In genomic region chr21:28516011-28516410, GRCh38 we compare ENCODE assay signal across 28 cellular contexts.
"Had no signal": no experiment of that assay in that cellular context is flagged by ENCODE, and none has a peak within 500 bp of the region (broad histone marks: within the 10 kb centered on the region; RNA-seq: fewer than 3 reads in every experiment).

No MANE protein-coding gene starts in this region.

- ATAC-seq: activated CD8-positive, alpha-beta T cell treated with anti-CD3 and anti-CD28 coated beads for 36 hours; activated T-cell treated with anti-CD3 and anti-CD28 coated beads, Interleukin-2, amount 50 U/mL, for 4 hours; activated T-helper 17 cell treated with anti-CD3 and anti-CD28 coated beads, Interleukin-2, amount 50 U/mL, for 72 hours; natural killer cell; T-cell had no signal

- H3K36me3 ChIP-seq: colonic mucosa, left ventricle myocardium inferior, neural progenitor cell, spleen, suprapubic skin, tibial artery, upper lobe of right lung had no signal

- H3K9me3 ChIP-seq: colonic mucosa, left ventricle myocardium inferior, spleen, suprapubic skin, tibial artery, upper lobe of right lung had no signal

- H3K36me3 Mint-ChIP-seq: activated naive CD4-positive, alpha-beta T cell treated with anti-CD3 and anti-CD28 coated beads, Interleukin-2, amount 50 U/mL, for 24 hours; natural killer cell; neural progenitor cell; T-cell had no signal

- H3K27ac ChIP-seq: colonic mucosa, neural progenitor cell, spleen, suprapubic skin, upper lobe of right lung had no signal

- H3K4me3 Mint-ChIP-seq: activated B cell treated with CpG ODN at 0.5 μM for 24 hours; activated CD8-positive, alpha-beta T cell treated with anti-CD3 and anti-CD28 coated beads for 36 hours; activated naive CD4-positive, alpha-beta T cell treated with anti-CD3 and anti-CD28 coated beads, Interleukin-2, amount 50 U/mL, for 24 hours; activated naive CD8-positive, alpha-beta T cell treated with anti-CD3 and anti-CD28 coated beads, Interleukin-2, amount 50 U/mL, for 24 hours; activated T-cell treated with anti-CD3 and anti-CD28 coated beads, Interleukin-2, amount 50 U/mL, for 4 hours; activated T-helper 17 cell treated with anti-CD3 and anti-CD28 coated beads, Interleukin-2, amount 50 U/mL, for 72 hours; natural killer cell; neural progenitor cell; T-cell; T-helper 2 cell treated with Interferon-gamma antibody and Interleukin-4, amounts not matched to agents 5 μg/mL and 100 μg/mL, for 36 hours had no signal

- H3K27ac Mint-ChIP-seq: activated B cell treated with CpG ODN at 0.5 μM for 24 hours; activated CD8-positive, alpha-beta T cell treated with anti-CD3 and anti-CD28 coated beads for 36 hours; activated naive CD4-positive, alpha-beta T cell treated with anti-CD3 and anti-CD28 coated beads, Interleukin-2, amount 50 U/mL, for 24 hours; activated naive CD8-positive, alpha-beta T cell treated with anti-CD3 and anti-CD28 coated beads, Interleukin-2, amount 50 U/mL, for 24 hours; activated T-helper 17 cell treated with anti-CD3 and anti-CD28 coated beads, Interleukin-2, amount 50 U/mL, for 72 hours; natural killer cell; neural progenitor cell; T-cell; T-helper 2 cell treated with Interferon-gamma antibody and Interleukin-4, amounts not matched to agents 5 μg/mL and 100 μg/mL, for 36 hours had no signal

- H3K27me3 Mint-ChIP-seq: activated naive CD4-positive, alpha-beta T cell treated with anti-CD3 and anti-CD28 coated beads, Interleukin-2, amount 50 U/mL, for 24 hours had no signal

- H3K4me1 Mint-ChIP-seq: activated naive CD4-positive, alpha-beta T cell treated with anti-CD3 and anti-CD28 coated beads, Interleukin-2, amount 50 U/mL, for 24 hours; activated naive CD8-positive, alpha-beta T cell treated with anti-CD3 and anti-CD28 coated beads, Interleukin-2, amount 50 U/mL, for 24 hours; activated T-helper 17 cell treated with anti-CD3 and anti-CD28 coated beads, Interleukin-2, amount 50 U/mL, for 72 hours had no signal

- H3K4me3 ChIP-seq: colonic mucosa, left ventricle myocardium inferior, lung, neural progenitor cell, spleen, suprapubic skin, tibial artery, upper lobe of right lung had no signal

- H3K9me3 Mint-ChIP-seq: activated B cell treated with CpG ODN at 0.5 μM for 24 hours; activated CD8-positive, alpha-beta T cell treated with anti-CD3 and anti-CD28 coated beads for 36 hours; activated naive CD4-positive, alpha-beta T cell treated with anti-CD3 and anti-CD28 coated beads, Interleukin-2, amount 50 U/mL, for 24 hours; activated naive CD8-positive, alpha-beta T cell treated with anti-CD3 and anti-CD28 coated beads, Interleukin-2, amount 50 U/mL, for 24 hours; activated T-cell treated with anti-CD3 and anti-CD28 coated beads, Interleukin-2, amount 50 U/mL, for 4 hours; activated T-helper 17 cell treated with anti-CD3 and anti-CD28 coated beads, Interleukin-2, amount 50 U/mL, for 72 hours; natural killer cell; neural progenitor cell; T-cell; T-helper 2 cell treated with Interferon-gamma antibody and Interleukin-4, amounts not matched to agents 5 μg/mL and 100 μg/mL, for 36 hours had no signal

- DNase-seq: activated B cell treated with CpG ODN at 0.5 μM for 24 hours; activated CD4-positive, alpha-beta T cell treated with anti-CD3 and anti-CD28 coated beads, Interleukin-2, amount 50 U/mL, for 1 hour; activated CD8-positive, alpha-beta T cell treated with anti-CD3 and anti-CD28 coated beads for 36 hours; activated gamma-delta T cell treated with Interleukin-2 at 50 U/mL for 16 hours; activated naive CD8-positive, alpha-beta T cell treated with anti-CD3 and anti-CD28 coated beads, Interleukin-2, amount 50 U/mL, for 24 hours; activated T-cell treated with anti-CD3 and anti-CD28 coated beads, Interleukin-2, amount 50 U/mL, for 4 hours; colonic mucosa; effector CD8-positive, alpha-beta T cell; foreskin melanocyte; islet precursor cell; left ventricle myocardium inferior; mesendoderm; natural killer cell; occipital lobe; posterior cingulate gyrus; right cardiac atrium; spleen; stimulated activated naive CD4-positive, alpha-beta T cell; T-cell; tibial artery; upper lobe of right lung had no signal

- H3K27me3 ChIP-seq: colonic mucosa, neural progenitor cell, spleen, suprapubic skin, tibial artery, upper lobe of right lung had no signal

- H3K4me1 ChIP-seq: colonic mucosa, neural progenitor cell, suprapubic skin, upper lobe of right lung had no signal

- FAIRE-seq: bronchial epithelial cell had no signal
